ENCODE assay signal across 10 cellular contexts in the genomic region with DNA sequence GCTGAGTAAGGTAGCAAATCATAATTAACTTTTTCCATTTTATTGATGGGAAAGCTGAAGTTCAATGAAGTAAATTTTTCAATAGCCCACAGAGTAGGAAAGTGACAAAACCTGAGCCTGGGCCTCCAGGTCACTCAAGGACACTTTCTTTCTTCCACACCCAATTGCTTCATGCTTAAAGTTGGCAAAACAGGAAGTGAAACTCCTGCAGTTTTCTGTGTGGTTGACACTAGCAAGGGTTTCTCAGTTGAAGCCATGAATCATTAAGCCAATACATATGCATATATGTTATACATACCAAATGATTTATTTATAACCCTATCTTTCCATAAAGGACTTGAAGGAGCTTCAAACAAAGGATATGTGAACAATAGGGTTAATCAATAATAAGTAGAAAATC. TPM values are rescaled to one million over a fixed set of nuclear protein-coding genes. Genes with fewer than 3 reads are reported as not detected.
DNase-seq lines count a peak whose midpoint lies in the region; ATAC-seq and TF ChIP-seq lines count a peak whose summit lies in the region.
"Had no signal": no experiment of that assay in that cellular context is flagged by ENCODE, and none has a peak within 500 bp of the region (broad histone marks: within the 10 kb centered on the region; RNA-seq: fewer than 3 reads in every experiment).

No MANE protein-coding gene starts in this region.

- no peak overlapping the region for H3K27ac Mint-ChIP-seq in activated CD8-positive, alpha-beta memory T cell treated with anti-CD3 and anti-CD28 coated beads, Interleukin-2, amount 10 ng/mL, durations not matched to agents 7 days and 5 days
- H3K27ac Mint-ChIP-seq in naive thymus-derived CD4-positive, alpha-beta T cell = no peak overlapping the region
- no peak overlapping the region for H3K27ac Mint-ChIP-seq in progenitor cell of endocrine pancreas
- H3K27ac Mint-ChIP-seq: T-helper 1 cell treated with Interleukin-12 subunit alpha and Interleukin-12 subunit beta and Interleukin-4 antibody, amounts not matched to agents 30 μg/mL and 1 μg/mL, for 36 hours had no signal

- H3K9me3 ChIP-seq in naive thymus-derived CD4-positive, alpha-beta T cell (ENCODE audit: control insufficient read depth in 2 of 3, low read length in 3 of 3) = no peaks in the 10 kb centered on the region
- H3K9me3 ChIP-seq in thyroid gland = no peaks in the 10 kb centered on the region

- H3K4me3 ChIP-seq in naive thymus-derived CD4-positive, alpha-beta T cell (ENCODE audit: low read length) = no peak overlapping the region
- H3K4me3 ChIP-seq in thyroid gland (replicated peaks in 1 of 3) = no peak overlapping the region

- POLR2A ChIA-PET in naive thymus-derived CD4-positive, alpha-beta T cell (lab: Charles Lee) = no interaction called here

- peaks cover 22% of the 10 kb centered on the region for H3K27me3 Mint-ChIP-seq in activated CD8-positive, alpha-beta memory T cell treated with anti-CD3 and anti-CD28 coated beads, Interleukin-2, amount 10 ng/mL, durations not matched to agents 7 days and 5 days
- peaks cover 0 to 14% (median 7%) of the 10 kb centered on the region in 5 donors for H3K27me3 Mint-ChIP-seq in naive thymus-derived CD4-positive, alpha-beta T cell
- no peaks in the 10 kb centered on the region for H3K27me3 Mint-ChIP-seq in progenitor cell of endocrine pancreas

- peaks cover 4% of the 10 kb centered on the region for H3K9me3 Mint-ChIP-seq in activated CD8-positive, alpha-beta memory T cell treated with anti-CD3 and anti-CD28 coated beads, Interleukin-2, amount 10 ng/mL, durations not matched to agents 7 days and 5 days (ENCODE audit: low read depth)
- H3K9me3 Mint-ChIP-seq in naive thymus-derived CD4-positive, alpha-beta T cell = no peaks in the 10 kb centered on the region
- no peaks in the 10 kb centered on the region for H3K9me3 Mint-ChIP-seq in progenitor cell of endocrine pancreas (ENCODE audit: low read depth)

- CTCF ChIA-PET in activated CD8-positive, alpha-beta memory T cell treated with anti-CD3 and anti-CD28 coated beads, Interleukin-2, amount 10 ng/mL, durations not matched to agents 7 days and 5 days (lab: Charles Lee) = no interaction called here
- CTCF ChIA-PET in naive thymus-derived CD4-positive, alpha-beta T cell (lab: Charles Lee) = no interaction called here

- no peak for DNase-seq in activated CD8-positive, alpha-beta memory T cell treated with anti-CD3 and anti-CD28 coated beads, Interleukin-2, amount 10 ng/mL, durations not matched to agents 7 days and 5 days
- no peak for DNase-seq in activated CD8-positive, alpha-beta memory T cell treated with anti-CD3 and anti-CD28 coated beads, Interleukin-2, amount 50 U/mL, for 48 hours
- DNase-seq in SIG-M5 (lab: John Stamatoyannopoulos, UW) (peak; percentile 82), thyroid gland (no peak), progenitor cell of endocrine pancreas (ENCODE audit: low spot score, unreplicated experiment) (no peak), erythroblast (lab: John Stamatoyannopoulos, UW) (no peak)
- DNase-seq in naive thymus-derived CD4-positive, alpha-beta T cell = no peak

- TF ChIP-seq CTCF in thyroid gland (IDR thresholded peaks at IDR 0.05) = no peak
- no peak for TF ChIP-seq CTCF in progenitor cell of endocrine pancreas (IDR thresholded peaks at IDR 0.05; ENCODE audit: unreplicated experiment)

- peaks cover 14% of the 10 kb centered on the region for H3K4me1 Mint-ChIP-seq in activated CD8-positive, alpha-beta memory T cell treated with anti-CD3 and anti-CD28 coated beads, Interleukin-2, amount 10 ng/mL, durations not matched to agents 7 days and 5 days
- H3K4me1 Mint-ChIP-seq in naive thymus-derived CD4-positive, alpha-beta T cell = peaks cover 0 to 20% (median 0%) of the 10 kb centered on the region in 7 donors
- no peaks in the 10 kb centered on the region for H3K4me1 Mint-ChIP-seq in progenitor cell of endocrine pancreas (ENCODE audit: low read depth)

- no peak for TF ChIP-seq POLR2A in thyroid gland (IDR thresholded peaks at IDR 0.05)
- no peak for TF ChIP-seq POLR2A in erythroblast (IDR thresholded peaks at IDR 0.05; ENCODE audit: low read length)

- no peak overlapping the region for H3K27ac ChIP-seq in naive thymus-derived CD4-positive, alpha-beta T cell (ENCODE audit: low read depth, low read length)
- no peak overlapping the region for H3K27ac ChIP-seq in thyroid gland

- peaks cover 2% of the 10 kb centered on the region for H3K36me3 Mint-ChIP-seq in activated CD8-positive, alpha-beta memory T cell treated with anti-CD3 and anti-CD28 coated beads, Interleukin-2, amount 10 ng/mL, durations not matched to agents 7 days and 5 days
- H3K36me3 Mint-ChIP-seq in naive thymus-derived CD4-positive, alpha-beta T cell = no peaks in the 10 kb centered on the region
- no peaks in the 10 kb centered on the region for H3K36me3 Mint-ChIP-seq in progenitor cell of endocrine pancreas (ENCODE audit: insufficient read depth)

- H3K4me3 Mint-ChIP-seq in activated CD8-positive, alpha-beta memory T cell treated with anti-CD3 and anti-CD28 coated beads, Interleukin-2, amount 10 ng/mL, durations not matched to agents 7 days and 5 days = no peak overlapping the region
- peak overlapping the region in 1 of 10 donors; percentile 16 for H3K4me3 Mint-ChIP-seq in naive thymus-derived CD4-positive, alpha-beta T cell
- H3K4me3 Mint-ChIP-seq in progenitor cell of endocrine pancreas (ENCODE audit: low read depth) = no peak overlapping the region
- H3K4me3 Mint-ChIP-seq: T-helper 1 cell treated with Interleukin-12 subunit alpha and Interleukin-12 subunit beta and Interleukin-4 antibody, amounts not matched to agents 30 μg/mL and 1 μg/mL, for 36 hours had no signal

- intact Hi-C loops in naive thymus-derived CD4-positive, alpha-beta T cell (cut with micrococcal nuclease) = no loop called here
- intact Hi-C loops in thyroid gland (cut with DNase I) = no loop called here

- ATAC-seq in activated CD8-positive, alpha-beta memory T cell treated with anti-CD3 and anti-CD28 coated beads, Interleukin-2, amount 10 ng/mL, durations not matched to agents 7 days and 5 days = peak; percentile 60
- peak; percentile 95 for ATAC-seq in HG03025 (IDR thresholded peaks at IDR 0.05; ENCODE audit: low FRiP score, unreplicated experiment)
- ATAC-seq in naive thymus-derived CD4-positive, alpha-beta T cell = peak; percentile 81

- no peaks in the 10 kb centered on the region for H3K27me3 ChIP-seq in naive thymus-derived CD4-positive, alpha-beta T cell (ENCODE audit: control insufficient read depth in 2 of 2, insufficient read depth in 2 of 2, low read length in 2 of 2)
- no peaks in the 10 kb centered on the region for H3K27me3 ChIP-seq in thyroid gland

- no peaks in the 10 kb centered on the region for H3K36me3 ChIP-seq in naive thymus-derived CD4-positive, alpha-beta T cell (ENCODE audit: control insufficient read depth in 2 of 3, insufficient read depth in 3 of 3, low read length in 3 of 3)
- peaks cover 0 to 3% of the 10 kb centered on the region in 2 donors for H3K36me3 ChIP-seq in thyroid gland

- H3K4me1 ChIP-seq in naive thymus-derived CD4-positive, alpha-beta T cell (ENCODE audit: control insufficient read depth in 2 of 2, insufficient read depth in 2 of 2, low read length in 2 of 2) = no peaks in the 10 kb centered on the region
- H3K4me1 ChIP-seq in thyroid gland = peaks cover 0 to 5% of the 10 kb centered on the region in 2 donors

RNA-seq across cellular contexts. Expression of a gene that starts 13.9 kb away (rescaled TPM):
- total RNA-seq in activated CD8-positive, alpha-beta memory T cell treated with anti-CD3 and anti-CD28 coated beads, Interleukin-2, amount 10 ng/mL, durations not matched to agents 7 days and 5 days = not detected
- 10 to 100 TPM in 1 of 5 experiments, 1 to 10 TPM in 3, under 1 TPM in 1; 0.10 to 28.1 (median 1.5) TPM for total RNA-seq in naive thymus-derived CD4-positive, alpha-beta T cell
- under 1 TPM in 1 of 2 donors, not detected in 1; 0.07 TPM for polyA plus RNA-seq in naive thymus-derived CD4-positive, alpha-beta T cell
- total RNA-seq in thyroid gland = 10 to 100 TPM in 3 of 4 donors, 1 to 10 TPM in 1; 9.8 to 59.0 (median 36.0) TPM
- total RNA-seq in progenitor cell of endocrine pancreas = not detected in 2 replicates
- polyA plus RNA-seq: AG04450 had no signal
